ENCODE assay signal across 8 cellular contexts in the genomic region with DNA sequence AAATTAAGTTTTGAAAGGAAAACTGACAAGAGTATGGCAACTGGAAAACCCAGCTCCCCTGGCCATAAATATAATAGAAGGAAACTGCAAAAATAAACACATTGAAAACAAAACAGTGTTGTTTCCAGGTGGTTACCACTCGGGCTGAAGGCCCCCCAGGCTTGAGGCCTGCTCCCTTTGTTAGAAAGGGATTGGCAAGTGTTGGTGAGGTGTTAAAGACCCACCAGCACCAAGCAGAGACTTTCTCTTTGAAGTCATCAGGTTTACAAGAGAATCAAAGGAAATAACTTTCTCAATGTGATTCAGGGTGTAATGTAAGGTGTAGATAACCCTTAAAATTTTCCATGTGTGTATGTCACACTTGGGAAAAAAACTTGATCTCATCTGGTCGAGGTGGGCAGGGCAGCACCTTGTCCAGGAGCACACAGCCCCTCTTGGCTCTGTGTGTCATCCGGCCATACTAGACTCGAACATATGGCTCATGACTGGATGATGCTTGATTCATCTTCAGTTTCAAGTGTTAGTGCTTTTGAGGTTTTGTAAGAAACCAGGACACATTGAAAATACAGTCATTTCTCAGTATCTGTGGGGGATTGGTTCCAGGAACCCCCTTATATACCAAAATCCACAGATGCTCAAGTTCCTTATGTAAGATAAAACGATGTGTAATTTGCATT. TPM values are rescaled to one million over a fixed set of nuclear protein-coding genes. Genes with fewer than 3 reads are reported as not detected.
DNase-seq lines count a peak whose midpoint lies in the region; ATAC-seq and TF ChIP-seq lines count a peak whose summit lies in the region.

No MANE protein-coding gene starts in this region.

- peak; percentile 62 for DNase-seq in activated T-cell treated with anti-CD3 and anti-CD28 coated beads, Interleukin-2, amount 50 U/mL, for 24 hours
- no peak for DNase-seq in activated T-cell treated with anti-CD3 and anti-CD28 coated beads for 4 hours
- DNase-seq in activated naive CD4-positive, alpha-beta T cell treated with anti-CD3 and anti-CD28 coated beads, Interleukin-2, amount 10 ng/mL, durations not matched to agents 7 days and 5 days = peak; percentile 57
- DNase-seq in memory B cell (ENCODE audit: low spot score in 2 of 2) = no peak
- no peak for DNase-seq in upper lobe of left lung
- DNase-seq in NAMALWA (ENCODE audit: low spot score) = no peak
- no peak for DNase-seq in GM03348 (ENCODE audit: low spot score)

- peaks cover 0 to 16% (median 0%) of the 10 kb centered on the region in 4 donors for H3K36me3 ChIP-seq in upper lobe of left lung

- peak overlapping the region; percentile 43 for H3K4me3 Mint-ChIP-seq in activated T-cell treated with anti-CD3 and anti-CD28 coated beads, Interleukin-2, amount 50 U/mL, for 24 hours
- H3K4me3 Mint-ChIP-seq in activated naive CD4-positive, alpha-beta T cell treated with anti-CD3 and anti-CD28 coated beads, Interleukin-2, amount 10 ng/mL, durations not matched to agents 7 days and 5 days = peak overlapping the region; percentile 58
- H3K4me3 Mint-ChIP-seq in memory B cell = no peak overlapping the region

- no peaks in the 10 kb centered on the region for H3K27me3 ChIP-seq in upper lobe of left lung

- no peaks in the 10 kb centered on the region for H3K9me3 ChIP-seq in upper lobe of left lung

- ATAC-seq in memory B cell (ENCODE audit: low read depth) (peak; percentile 24), upper lobe of left lung (ENCODE audit: low FRiP score in 2 of 2) (no peak), GM21786 (IDR thresholded peaks at IDR 0.05; ENCODE audit: unreplicated experiment) (no peak)

- CTCF ChIA-PET in activated naive CD4-positive, alpha-beta T cell treated with anti-CD3 and anti-CD28 coated beads, Interleukin-2, amount 10 ng/mL, durations not matched to agents 7 days and 5 days (lab: Charles Lee) = no interaction called here

- peak overlapping the region in 1 of 4 donors; percentile 4 for H3K4me3 ChIP-seq in upper lobe of left lung

- no peak for TF ChIP-seq POLR2A in upper lobe of left lung (IDR thresholded peaks at IDR 0.05)

- H3K27ac ChIP-seq in upper lobe of left lung = peak overlapping the region; percentile 47 to 97 (median 96)

- no peaks in the 10 kb centered on the region for H3K9me3 Mint-ChIP-seq in activated T-cell treated with anti-CD3 and anti-CD28 coated beads, Interleukin-2, amount 50 U/mL, for 24 hours
- H3K9me3 Mint-ChIP-seq in activated naive CD4-positive, alpha-beta T cell treated with anti-CD3 and anti-CD28 coated beads, Interleukin-2, amount 10 ng/mL, durations not matched to agents 7 days and 5 days = no peaks in the 10 kb centered on the region
- H3K9me3 Mint-ChIP-seq in memory B cell = no peaks in the 10 kb centered on the region

- no peak for TF ChIP-seq CTCF in upper lobe of left lung (IDR thresholded peaks at IDR 0.05)

- peaks cover 87% of the 10 kb centered on the region for H3K4me1 Mint-ChIP-seq in activated T-cell treated with anti-CD3 and anti-CD28 coated beads, Interleukin-2, amount 50 U/mL, for 24 hours (ENCODE audit: low read depth)
- H3K4me1 Mint-ChIP-seq in activated naive CD4-positive, alpha-beta T cell treated with anti-CD3 and anti-CD28 coated beads, Interleukin-2, amount 10 ng/mL, durations not matched to agents 7 days and 5 days = peaks cover 98% of the 10 kb centered on the region
- H3K4me1 Mint-ChIP-seq in memory B cell = peaks cover 36% of the 10 kb centered on the region

- peak overlapping the region; percentile 92 for H3K27ac Mint-ChIP-seq in activated T-cell treated with anti-CD3 and anti-CD28 coated beads, Interleukin-2, amount 50 U/mL, for 24 hours
- H3K27ac Mint-ChIP-seq in activated naive CD4-positive, alpha-beta T cell treated with anti-CD3 and anti-CD28 coated beads, Interleukin-2, amount 10 ng/mL, durations not matched to agents 7 days and 5 days = peak overlapping the region; percentile 81
- peak overlapping the region; percentile 79 for H3K27ac Mint-ChIP-seq in memory B cell

- H3K36me3 Mint-ChIP-seq in activated T-cell treated with anti-CD3 and anti-CD28 coated beads, Interleukin-2, amount 50 U/mL, for 24 hours (ENCODE audit: low read depth) = peaks cover 56% of the 10 kb centered on the region
- peaks cover 41% of the 10 kb centered on the region for H3K36me3 Mint-ChIP-seq in activated naive CD4-positive, alpha-beta T cell treated with anti-CD3 and anti-CD28 coated beads, Interleukin-2, amount 10 ng/mL, durations not matched to agents 7 days and 5 days
- H3K36me3 Mint-ChIP-seq in memory B cell = peaks cover 11% of the 10 kb centered on the region

- peaks cover 97 to 100% (median 98%) of the 10 kb centered on the region in 4 donors for H3K4me1 ChIP-seq in upper lobe of left lung

- no peak for TF ChIP-seq EP300 in upper lobe of left lung (IDR thresholded peaks at IDR 0.05)

- 37 to 44% methylated on average over 5 of the region's 5 CpGs for WGBS in upper lobe of left lung, 2 donors

- peaks cover 5% of the 10 kb centered on the region for H3K27me3 Mint-ChIP-seq in activated T-cell treated with anti-CD3 and anti-CD28 coated beads, Interleukin-2, amount 50 U/mL, for 24 hours
- peaks cover 5% of the 10 kb centered on the region for H3K27me3 Mint-ChIP-seq in activated naive CD4-positive, alpha-beta T cell treated with anti-CD3 and anti-CD28 coated beads, Interleukin-2, amount 10 ng/mL, durations not matched to agents 7 days and 5 days
- no peaks in the 10 kb centered on the region for H3K27me3 Mint-ChIP-seq in memory B cell

RNA-seq across cellular contexts. Expression of a gene that starts 7.8 kb away (rescaled TPM):
- total RNA-seq in upper lobe of left lung = 100 to 1,000 TPM; 162 to 636 (median 512) TPM

RNA-seq across cellular contexts. Expression of a gene that starts 36.3 kb away (rescaled TPM):
- total RNA-seq in upper lobe of left lung = 100 to 1,000 TPM; 142 to 404 (median 242) TPM

RNA-seq across cellular contexts. Expression of a gene that starts 37.5 kb away (rescaled TPM):
- total RNA-seq in upper lobe of left lung = 10 to 100 TPM in 3 of 6 donors, 1 to 10 TPM in 3; 6.2 to 28.3 (median 9.9) TPM

Comparison
In these comparisons a context has a peak if more than half of its experiments do, and no peak if none do; other contexts are left out.
1. DNase-seq: peak in activated T-cell treated with anti-CD3 and anti-CD28 coated beads, Interleukin-2, amount 50 U/mL, for 24 hours (single experiment) and activated naive CD4-positive, alpha-beta T cell treated with anti-CD3 and anti-CD28 coated beads, Interleukin-2, amount 10 ng/mL, durations not matched to agents 7 days and 5 days (single experiment); none in activated T-cell treated with anti-CD3 and anti-CD28 coated beads for 4 hours (single experiment), memory B cell (0 of 2), upper lobe of left lung (0 of 2), NAMALWA (single experiment) and GM03348 (single experiment).
2. Peak in every context shown above with its lines, with median percentiles within 50 percentile points of each other: H3K27ac Mint-ChIP-seq.